Comparison of ENCODE assay signal across 18 cellular contexts in genomic region chr15:100944237-100944875, GRCh38. TPM values are rescaled to one million over a fixed set of nuclear protein-coding genes. Genes with fewer than 3 reads are reported as not detected.
DNase-seq lines count a peak whose midpoint lies in the region; ATAC-seq, FAIRE-seq and TF ChIP-seq lines count a peak whose summit lies in the region.
"Had no signal": no experiment of that assay in that cellular context is flagged by ENCODE, and none has a peak within 500 bp of the region (broad histone marks: within the 10 kb centered on the region; RNA-seq: fewer than 3 reads in every experiment).

No MANE protein-coding gene starts in this region.

- POLR2A ChIA-PET in AG04449 (lab: Yijun Ruan, JAX), result no interaction called here

- DNase-seq in AG04449 (ENCODE audit: low read depth, low spot score) (no peak), breast epithelium (ENCODE audit: low spot score in 2 of 2) (no peak), cortex of kidney (lab: John Stamatoyannopoulos, UW) (no peak), germinal center (ENCODE audit: low spot score) (no peak), RCC 7860 (ENCODE audit: low spot score) (no peak)
- DNase-seq: activated T-cell treated with anti-CD3 and anti-CD28 coated beads, Interleukin-2, amount 50 U/mL, for 72 hours; aorta; DMS 273 treated with DMSO at 0.1 percent for 48 hours; head of caudate nucleus; kidney glomerular epithelial cell; naive B cell; NCI-H345; PC-9; T-cell had no signal

- no peaks in the 10 kb centered on the region for H3K27me3 ChIP-seq in breast epithelium

- no peaks in the 10 kb centered on the region for H3K27me3 Mint-ChIP-seq in dendritic cell treated with granulocyte-macrophage colony-stimulating factor and Interleukin-4, amounts not matched to agents 40 ng/mL and 50 ng/mL, for 4 days
- H3K27me3 Mint-ChIP-seq: naive B cell, type B pancreatic cell had no signal

- peak overlapping the region in 1 of 2 donors; percentile 15 for H3K27ac ChIP-seq in breast epithelium
- H3K27ac ChIP-seq: PC-9 had no signal

- no peaks in the 10 kb centered on the region for H3K9me3 ChIP-seq in breast epithelium

- H3K36me3 Mint-ChIP-seq in dendritic cell treated with granulocyte-macrophage colony-stimulating factor and Interleukin-4, amounts not matched to agents 40 ng/mL and 50 ng/mL, for 4 days (ENCODE audit: low read depth), result peaks cover 21% of the 10 kb centered on the region
- H3K36me3 Mint-ChIP-seq: naive B cell, T-cell, type B pancreatic cell had no signal

- H3K27ac Mint-ChIP-seq in dendritic cell treated with granulocyte-macrophage colony-stimulating factor and Interleukin-4, amounts not matched to agents 40 ng/mL and 50 ng/mL, for 4 days, result peak overlapping the region; percentile 76
- H3K27ac Mint-ChIP-seq: activated T-cell treated with anti-CD3 and anti-CD28 coated beads, Interleukin-2, amount 50 U/mL, for 72 hours; T-cell; type B pancreatic cell had no signal

- no peak for TF ChIP-seq POLR2A in breast epithelium (IDR thresholded peaks at IDR 0.05)

- intact Hi-C loops in dendritic cell treated with granulocyte-macrophage colony-stimulating factor and Interleukin-4, amounts not matched to agents 40 ng/mL and 50 ng/mL, for 4 days (cut with micrococcal nuclease), result no loop called here
- intact Hi-C loops in breast epithelium (cut with DNase I; ENCODE audit: low total_unique reads), result no loop called here

- FAIRE-seq in RCC 7860 (lab: Jason Lieb, UNC), result no peak

- peaks cover 40% of the 10 kb centered on the region for H3K4me1 Mint-ChIP-seq in dendritic cell treated with granulocyte-macrophage colony-stimulating factor and Interleukin-4, amounts not matched to agents 40 ng/mL and 50 ng/mL, for 4 days (ENCODE audit: low read depth)
- H3K4me1 Mint-ChIP-seq: T-cell had no signal

- ATAC-seq in GM19025 (IDR thresholded peaks at IDR 0.05; ENCODE audit: low read depth, unreplicated experiment) (peak; percentile 53), HG02759 (IDR thresholded peaks at IDR 0.05; ENCODE audit: unreplicated experiment) (peak; percentile 34)
- ATAC-seq: activated T-cell treated with anti-CD3 and anti-CD28 coated beads, Interleukin-2, amount 50 U/mL, for 72 hours; T-cell had no signal

- CTCF ChIA-PET in AG04449 (lab: Yijun Ruan, JAX), result interaction anchor here (0.9 to 4.4 kb wide), 8 partner anchors 9 to 319 kb away, joined by 3 to 33 read pairs (median 3); partner anchors contain the start of gene LRRK1

- H3K4me1 ChIP-seq in breast epithelium, result no peaks in the 10 kb centered on the region

- no peak overlapping the region for H3K4me3 Mint-ChIP-seq in dendritic cell treated with granulocyte-macrophage colony-stimulating factor and Interleukin-4, amounts not matched to agents 40 ng/mL and 50 ng/mL, for 4 days
- H3K4me3 Mint-ChIP-seq: activated T-cell treated with anti-CD3 and anti-CD28 coated beads, Interleukin-2, amount 50 U/mL, for 72 hours; naive B cell; T-cell; type B pancreatic cell had no signal

- H3K4me3 ChIP-seq in AG04449 (ENCODE audit: low read depth, low read length), result peak overlapping the region; percentile 0
- H3K4me3 ChIP-seq in breast epithelium, result no peak overlapping the region
- H3K4me3 ChIP-seq: PC-9 had no signal

- no peaks in the 10 kb centered on the region for H3K36me3 ChIP-seq in breast epithelium

- no peaks in the 10 kb centered on the region for H3K9me3 Mint-ChIP-seq in dendritic cell treated with granulocyte-macrophage colony-stimulating factor and Interleukin-4, amounts not matched to agents 40 ng/mL and 50 ng/mL, for 4 days
- H3K9me3 Mint-ChIP-seq: activated T-cell treated with anti-CD3 and anti-CD28 coated beads, Interleukin-2, amount 50 U/mL, for 72 hours; T-cell; type B pancreatic cell had no signal

- TF ChIP-seq CTCF in AG04449 (IDR thresholded peaks at IDR 0.05; ENCODE audit: insufficient read depth, low read length, missing control alignments) (no peak), breast epithelium (IDR thresholded peaks at IDR 0.05) (no peak)

RNA-seq across cellular contexts. Expression of gene LRRK1, which starts 25.2 kb away (rescaled TPM):
- total RNA-seq in breast epithelium, result 10 to 100 TPM; 10.1 to 18.7 (median 14.4) TPM
